1 cellular context compared by ENCODE assay signal in genomic region chr1:187464320-187464719, GRCh38.
TF ChIP-seq lines count a peak whose summit lies in the region.

No MANE protein-coding gene starts in this region.

TF ChIP-seq in HepG2, 621 proteins besides CTCF, POLR2A, EP300 and RAD21 (continued from another document):
- TF ChIP-seq ZNF407 (CRISPR knock-in tag; IDR thresholded peaks at IDR 0.05; ENCODE audit: not compliant biosample characterization): no peak
- TF ChIP-seq ISL2 (CRISPR knock-in tag; IDR thresholded peaks at IDR 0.05): no peak
- no peak for TF ChIP-seq HIVEP1 (CRISPR knock-in tag; IDR thresholded peaks at IDR 0.05)
- TF ChIP-seq, protein P1, sequence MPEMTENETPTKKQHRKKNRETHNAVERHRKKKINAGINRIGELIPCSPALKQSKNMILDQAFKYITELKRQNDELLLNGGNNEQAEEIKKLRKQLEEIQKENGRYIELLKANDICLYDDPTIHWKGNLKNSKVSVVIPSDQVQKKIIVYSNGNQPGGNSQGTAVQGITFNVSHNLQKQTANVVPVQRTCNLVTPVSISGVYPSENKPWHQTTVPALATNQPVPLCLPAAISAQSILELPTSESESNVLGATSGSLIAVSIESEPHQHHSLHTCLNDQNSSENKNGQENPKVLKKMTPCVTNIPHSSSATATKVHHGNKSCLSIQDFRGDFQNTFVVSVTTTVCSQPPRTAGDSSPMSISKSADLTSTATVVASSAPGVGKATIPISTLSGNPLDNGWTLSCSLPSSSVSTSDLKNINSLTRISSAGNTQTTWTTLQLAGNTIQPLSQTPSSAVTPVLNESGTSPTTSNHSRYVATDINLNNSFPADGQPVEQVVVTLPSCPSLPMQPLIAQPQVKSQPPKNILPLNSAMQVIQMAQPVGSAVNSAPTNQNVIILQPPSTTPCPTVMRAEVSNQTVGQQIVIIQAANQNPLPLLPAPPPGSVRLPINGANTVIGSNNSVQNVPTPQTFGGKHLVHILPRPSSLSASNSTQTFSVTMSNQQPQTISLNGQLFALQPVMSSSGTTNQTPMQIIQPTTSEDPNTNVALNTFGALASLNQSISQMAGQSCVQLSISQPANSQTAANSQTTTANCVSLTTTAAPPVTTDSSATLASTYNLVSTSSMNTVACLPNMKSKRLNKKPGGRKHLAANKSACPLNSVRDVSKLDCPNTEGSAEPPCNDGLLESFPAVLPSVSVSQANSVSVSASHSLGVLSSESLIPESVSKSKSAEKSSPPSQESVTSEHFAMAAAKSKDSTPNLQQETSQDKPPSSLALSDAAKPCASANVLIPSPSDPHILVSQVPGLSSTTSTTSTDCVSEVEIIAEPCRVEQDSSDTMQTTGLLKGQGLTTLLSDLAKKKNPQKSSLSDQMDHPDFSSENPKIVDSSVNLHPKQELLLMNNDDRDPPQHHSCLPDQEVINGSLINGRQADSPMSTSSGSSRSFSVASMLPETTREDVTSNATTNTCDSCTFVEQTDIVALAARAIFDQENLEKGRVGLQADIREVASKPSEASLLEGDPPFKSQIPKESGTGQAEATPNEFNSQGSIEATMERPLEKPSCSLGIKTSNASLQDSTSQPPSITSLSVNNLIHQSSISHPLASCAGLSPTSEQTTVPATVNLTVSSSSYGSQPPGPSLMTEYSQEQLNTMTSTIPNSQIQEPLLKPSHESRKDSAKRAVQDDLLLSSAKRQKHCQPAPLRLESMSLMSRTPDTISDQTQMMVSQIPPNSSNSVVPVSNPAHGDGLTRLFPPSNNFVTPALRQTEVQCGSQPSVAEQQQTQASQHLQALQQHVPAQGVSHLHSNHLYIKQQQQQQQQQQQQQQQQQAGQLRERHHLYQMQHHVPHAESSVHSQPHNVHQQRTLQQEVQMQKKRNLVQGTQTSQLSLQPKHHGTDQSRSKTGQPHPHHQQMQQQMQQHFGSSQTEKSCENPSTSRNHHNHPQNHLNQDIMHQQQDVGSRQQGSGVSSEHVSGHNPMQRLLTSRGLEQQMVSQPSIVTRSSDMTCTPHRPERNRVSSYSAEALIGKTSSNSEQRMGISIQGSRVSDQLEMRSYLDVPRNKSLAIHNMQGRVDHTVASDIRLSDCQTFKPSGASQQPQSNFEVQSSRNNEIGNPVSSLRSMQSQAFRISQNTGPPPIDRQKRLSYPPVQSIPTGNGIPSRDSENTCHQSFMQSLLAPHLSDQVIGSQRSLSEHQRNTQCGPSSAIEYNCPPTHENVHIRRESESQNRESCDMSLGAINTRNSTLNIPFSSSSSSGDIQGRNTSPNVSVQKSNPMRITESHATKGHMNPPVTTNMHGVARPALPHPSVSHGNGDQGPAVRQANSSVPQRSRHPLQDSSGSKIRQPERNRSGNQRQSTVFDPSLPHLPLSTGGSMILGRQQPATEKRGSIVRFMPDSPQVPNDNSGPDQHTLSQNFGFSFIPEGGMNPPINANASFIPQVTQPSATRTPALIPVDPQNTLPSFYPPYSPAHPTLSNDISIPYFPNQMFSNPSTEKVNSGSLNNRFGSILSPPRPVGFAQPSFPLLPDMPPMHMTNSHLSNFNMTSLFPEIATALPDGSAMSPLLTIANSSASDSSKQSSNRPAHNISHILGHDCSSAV (CRISPR knock-in tag; IDR thresholded peaks at IDR 0.05; ENCODE audit: borderline replicate concordance): no peak
- no peak for TF ChIP-seq MAX (IDR thresholded peaks at IDR 0.05)
- no peak for TF ChIP-seq ZNF775 (CRISPR knock-in tag; IDR thresholded peaks at IDR 0.05; ENCODE audit: borderline replicate concordance)
TF ChIP-seq in HepG2: peak in this region for 1.
